Comparison of ENCODE assay signal across 8 cellular contexts in genomic region chr6:31180500-31180899, GRCh38. TPM values are rescaled to one million over a fixed set of nuclear protein-coding genes. Genes with fewer than 3 reads are reported as not detected.
DNase-seq lines count a peak whose midpoint lies in the region; ATAC-seq and TF ChIP-seq lines count a peak whose summit lies in the region.

No MANE protein-coding gene starts in this region.

- no peaks in the 10 kb centered on the region for H4K20me1 ChIP-seq in PC-9 (ENCODE audit: insufficient read depth)

- no peak for TF ChIP-seq CTCF in AG04450 (IDR thresholded peaks at IDR 0.05; ENCODE audit: low read depth, low read length)
- TF ChIP-seq CTCF in heart right ventricle (IDR thresholded peaks at IDR 0.05): no peak
- no peak for TF ChIP-seq CTCF in PC-9 (conservative IDR thresholded peaks at IDR 0.05)

- in situ Hi-C loops in HAP-1 (cut with MboI; ENCODE audit: low sequenced_read_pairs): no loop called here

- peak; percentile 88 for ATAC-seq in HG03520 (IDR thresholded peaks at IDR 0.05; ENCODE audit: unreplicated experiment)
- peak; percentile 91 to 99 (median 98) for ATAC-seq in heart right ventricle

- H2AFZ ChIP-seq in PC-9: no peak overlapping the region

- H3K4me3 ChIP-seq in AG04450 (ENCODE audit: low read depth, low read length) (peak overlapping the region; percentile 20), heart right ventricle (peak overlapping the region in 9 of 10 donors; percentile 18 to 59 (median 42)), PC-9 (no peak overlapping the region), HAP-1 (no peak overlapping the region)

- H3K27ac ChIP-seq in AG04450 (ENCODE audit: low read depth, low read length): no peak overlapping the region
- peak overlapping the region in 6 of 10 donors; percentile 6 to 71 (median 50) for H3K27ac ChIP-seq in heart right ventricle
- no peak overlapping the region for H3K27ac ChIP-seq in PC-9

- H3K9me2 ChIP-seq in PC-9 (ENCODE audit: insufficient read depth): no peaks in the 10 kb centered on the region

- H3K4me1 ChIP-seq in heart right ventricle: peaks cover 0 to 53% (median 7%) of the 10 kb centered on the region in 9 donors
- no peaks in the 10 kb centered on the region for H3K4me1 ChIP-seq in PC-9 (replicated peaks; ENCODE audit: insufficient read depth)
- H3K4me1 ChIP-seq in HAP-1: no peaks in the 10 kb centered on the region

- CTCF ChIA-PET in AG04450 (lab: Charles Lee) (no interaction called here), PC-9 (lab: Charles Lee) (interaction anchor here (0.5 kb wide), 1 partner anchor 51 kb away, joined by 3 read pairs; no protein-coding TSS in a partner anchor)

- H3K27me3 ChIP-seq in AG04450 (ENCODE audit: control insufficient read depth, insufficient read depth, low read length) (no peaks in the 10 kb centered on the region), heart right ventricle (no peaks in the 10 kb centered on the region), PC-9 (ENCODE audit: insufficient read depth, low read depth) (no peaks in the 10 kb centered on the region), HAP-1 (ENCODE audit: low read depth) (no peaks in the 10 kb centered on the region)

- intact Hi-C loops in heart right ventricle (cut with DNase I) (no loop called here), PC-9 (cut with micrococcal nuclease; ENCODE audit: unreplicated experiment) (no loop called here)

- no peaks in the 10 kb centered on the region for H3K79me2 ChIP-seq in PC-9 (ENCODE audit: low read depth)

- BruUV-seq in PC-9 (replicated peaks; lab: Mats Ljungman, UMichigan): no TSS peak

- H3F3A ChIP-seq in PC-9 (ENCODE audit: insufficient read depth, low read depth): no peaks in the 10 kb centered on the region

- WGBS in heart right ventricle, 2 donors: 51 to 55% methylated on average over 26 of the region's 26 CpGs

- H3K9me3 ChIP-seq in AG04450 (ENCODE audit: control insufficient read depth, insufficient read depth, low read length) (peaks cover 8% of the 10 kb centered on the region; the same call in 1 of the 2 replicates), heart right ventricle (no peaks in the 10 kb centered on the region), PC-9 (ENCODE audit: insufficient read depth, low read depth) (no peaks in the 10 kb centered on the region), HAP-1 (no peaks in the 10 kb centered on the region)

- POLR2A ChIA-PET in AG04450 (lab: Yijun Ruan, JAX) (no interaction called here), PC-9 (lab: Charles Lee; ENCODE audit: unreplicated experiment) (no interaction called here)

- H3K4me2 ChIP-seq in PC-9: no peak overlapping the region

- H3K36me3 ChIP-seq in heart right ventricle (peaks cover 0 to 13% (median 0%) of the 10 kb centered on the region in 9 donors), PC-9 (ENCODE audit: low read depth) (no peaks in the 10 kb centered on the region), HAP-1 (replicated peaks) (no peaks in the 10 kb centered on the region)

- DNase-seq in AG04450 (ENCODE audit: low read depth, low spot score): no peak
- peak; percentile 85 for DNase-seq in activated effector memory CD4-positive, alpha-beta T cell treated with anti-CD3 and anti-CD28 coated beads, Interleukin-2, amount 50 U/mL, for 16 hours
- peak; percentile 80 to 91 for DNase-seq in heart right ventricle
- DNase-seq in stimulated activated CD4-positive, alpha-beta T cell treated with anti-CD3 and anti-CD28 coated beads, Interleukin-2, amount 100 ng/mL, for 48 hours: peak; percentile 38 to 60
- no peak for DNase-seq in PC-9
- DNase-seq in H4 (ENCODE audit: low spot score): no peak
- DNase-seq in HAP-1 (ENCODE audit: low spot score in 2 of 2): no peak

RNA-seq across cellular contexts. Expression of gene POU5F1, which starts 10.0 kb away (rescaled TPM):
- polyA plus RNA-seq in AG04450 (2011; rRNA removed) (not detected in 2 replicates), heart right ventricle (1 to 10 TPM; 1.3 to 2.0 TPM)
- not detected in 2 replicates for polyA minus RNA-seq in AG04450 (2011; rRNA and poly(A)+ RNA removed)
- total RNA-seq in heart right ventricle (1 to 10 TPM in 1 of 10 donors, under 1 TPM in 8, not detected in 1; 0.29 to 1.0 (median 0.34) TPM), PC-9 (2021) (1.1 and 1.4 TPM in 2 replicates)
- total RNA-seq in H4 (2014; rRNA removed; shearing (Covaris generic)): not detected in 2 replicates

RNA-seq across cellular contexts. Expression of gene TCF19, which starts 22.1 kb away (rescaled TPM):
- polyA plus RNA-seq in AG04450 (2011; rRNA removed) (3.4 and 4.2 TPM in 2 replicates), heart right ventricle (1 to 10 TPM; 2.7 to 2.9 TPM)
- polyA minus RNA-seq in AG04450 (2011; rRNA and poly(A)+ RNA removed): 3.1 and 4.2 TPM in 2 replicates
- total RNA-seq in heart right ventricle (1 to 10 TPM; 1.6 to 7.3 (median 2.4) TPM), PC-9 (2021) (19.0 and 26.0 TPM in 2 replicates)
- total RNA-seq in H4 (2014; rRNA removed; shearing (Covaris generic)): 14.7 and 18.8 TPM in 2 replicates

RNA-seq across cellular contexts. Expression of gene CCHCR1, which starts 22.9 kb away (rescaled TPM):
- 10.4 TPM in 2 replicates for polyA plus RNA-seq in AG04450 (2011; rRNA removed)
- polyA minus RNA-seq in AG04450 (2011; rRNA and poly(A)+ RNA removed): 6.3 and 9.7 TPM in 2 replicates
- total RNA-seq in heart right ventricle: 10 to 100 TPM in 7 of 10 donors, 1 to 10 TPM in 3; 8.0 to 15.9 (median 12.5) TPM
- 10 to 100 TPM in 1 of 2 donors, 1 to 10 TPM in 1; 9.0 to 11.0 TPM for polyA plus RNA-seq in heart right ventricle
- 60.6 and 69.0 TPM in 2 replicates for total RNA-seq in PC-9 (2021)
- total RNA-seq in H4 (2014; rRNA removed; shearing (Covaris generic)): 12.6 and 12.7 TPM in 2 replicates

RNA-seq across cellular contexts. Expression of gene PSORS1C2, which starts 41.6 kb away (rescaled TPM):
- polyA plus RNA-seq in AG04450 (2011; rRNA removed) (not detected in 2 replicates), heart right ventricle (not detected)
- polyA minus RNA-seq in AG04450 (2011; rRNA and poly(A)+ RNA removed): not detected in 2 replicates
- total RNA-seq in heart right ventricle (not detected), PC-9 (2021) (not detected in 2 replicates)
- total RNA-seq in H4 (2014; rRNA removed; shearing (Covaris generic)): not detected in 2 replicates

Comparison
In these comparisons a context has a peak if more than half of its experiments do, and no peak if none do; other contexts are left out.
1. DNase-seq: peak in activated effector memory CD4-positive, alpha-beta T cell treated with anti-CD3 and anti-CD28 coated beads, Interleukin-2, amount 50 U/mL, for 16 hours (single experiment), heart right ventricle (2 of 2) and stimulated activated CD4-positive, alpha-beta T cell treated with anti-CD3 and anti-CD28 coated beads, Interleukin-2, amount 100 ng/mL, for 48 hours (2 of 2); none in AG04450 (single experiment), PC-9 (0 of 2), H4 (single experiment) and HAP-1 (0 of 2).
2. H3K27ac ChIP-seq: peak in heart right ventricle (6 of 10); none in AG04450 (single experiment) and PC-9 (single experiment).
3. H3K4me3 ChIP-seq: peak in AG04450 (single experiment) and heart right ventricle (9 of 10); none in PC-9 (single experiment) and HAP-1 (single experiment).